ENCODE assay signal across 16 cellular contexts in the genomic region with DNA sequence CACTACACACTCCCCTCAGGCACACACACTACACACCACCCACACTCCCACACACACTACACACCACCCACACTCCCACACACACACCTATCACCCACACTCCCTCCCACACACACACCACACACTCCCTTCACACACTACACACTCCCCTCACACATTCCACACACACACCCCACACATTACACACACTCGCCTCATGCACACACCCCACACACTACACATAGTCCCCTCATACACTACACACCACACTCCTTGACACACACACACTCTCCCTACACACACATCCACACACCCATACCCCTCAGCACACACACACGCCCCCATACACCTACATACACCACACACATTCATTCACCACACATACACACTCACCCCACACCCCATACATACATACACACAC.
"Had no signal": no experiment of that assay in that cellular context is flagged by ENCODE, and none has a peak within 500 bp of the region (broad histone marks: within the 10 kb centered on the region; RNA-seq: fewer than 3 reads in every experiment).

No MANE protein-coding gene starts in this region.

- H3K36me3 Mint-ChIP-seq: natural killer cell had no signal

- H3K27ac Mint-ChIP-seq: natural killer cell had no signal

- H3K9me3 Mint-ChIP-seq: natural killer cell had no signal

- DNase-seq: activated CD4-positive, alpha-beta T cell treated with anti-CD3 and anti-CD28 coated beads, Interleukin-2, amount 50 U/mL, for 1 hour; activated CD4-positive, CD25-positive, alpha-beta regulatory T cell; activated effector memory CD4-positive, alpha-beta T cell treated with anti-CD3 and anti-CD28 coated beads, Interleukin-2, amount 50 U/mL, for 16 hours; activated T-cell treated with anti-CD3 and anti-CD28 coated beads for 4 hours; foreskin melanocyte; heart left ventricle; left colon; natural killer cell; psoas muscle; sigmoid colon; stimulated activated CD4-positive, alpha-beta T cell treated with anti-CD3 and anti-CD28 coated beads, Interleukin-2, amount 100 ng/mL, for 24 hours; stimulated activated naive CD4-positive, alpha-beta T cell treated with Interleukin-2 at 50 U/mL for 16 hours; SW 1271; testis had no signal

- H3K27me3 ChIP-seq: ascending aorta, heart left ventricle, sigmoid colon, testis had no signal

- ATAC-seq: heart left ventricle, left colon, psoas muscle had no signal

- H3K4me3 ChIP-seq: ascending aorta, heart left ventricle, lung, psoas muscle, sigmoid colon, testis had no signal

- H3K27ac ChIP-seq: ascending aorta, psoas muscle, sigmoid colon, testis had no signal

- H3K9me3 ChIP-seq: ascending aorta, heart left ventricle, psoas muscle, sigmoid colon, testis had no signal

- H3K4me3 Mint-ChIP-seq: natural killer cell had no signal
